In genomic region chr16:4488486-4488967, GRCh38 we compare ENCODE assay signal across 12 cellular contexts. TPM values are rescaled to one million over a fixed set of nuclear protein-coding genes. Genes with fewer than 3 reads are reported as not detected.
DNase-seq lines count a peak whose midpoint lies in the region; ATAC-seq and TF ChIP-seq lines count a peak whose summit lies in the region.
"Had no signal": no experiment of that assay in that cellular context is flagged by ENCODE, and none has a peak within 500 bp of the region (broad histone marks: within the 10 kb centered on the region; RNA-seq: fewer than 3 reads in every experiment).

No MANE protein-coding gene starts in this region.

- H3K9me3 ChIP-seq in CD4-positive, alpha-beta T cell (ENCODE audit: control insufficient read depth, low read length), result no peaks in the 10 kb centered on the region
- H3K9me3 ChIP-seq: body of pancreas, MG63, tibial artery had no signal

- peaks cover 72% of the 10 kb centered on the region for H3K36me3 Mint-ChIP-seq in CD4-positive, alpha-beta T cell (ENCODE audit: low read depth)
- peaks cover 46% of the 10 kb centered on the region for H3K36me3 Mint-ChIP-seq in central memory CD8-positive, alpha-beta T cell (ENCODE audit: insufficient read depth)
- peaks cover 16% of the 10 kb centered on the region for H3K36me3 Mint-ChIP-seq in nephron (ENCODE audit: low read depth)
- H3K36me3 Mint-ChIP-seq in glutamatergic neuron (ENCODE audit: unreplicated experiment), result peaks cover 5% of the 10 kb centered on the region

- peak overlapping the region; percentile 73 for H3K27ac ChIP-seq in CD4-positive, alpha-beta T cell (ENCODE audit: low read depth, low read length)
- H3K27ac ChIP-seq in RWPE1, result peak overlapping the region; percentile 60; the same call in 1 of the 2 replicates
- H3K27ac ChIP-seq: tibial artery had no signal

- H3K27me3 Mint-ChIP-seq in CD4-positive, alpha-beta T cell, result no peaks in the 10 kb centered on the region
- H3K27me3 Mint-ChIP-seq in central memory CD8-positive, alpha-beta T cell, result no peaks in the 10 kb centered on the region
- H3K27me3 Mint-ChIP-seq in nephron (ENCODE audit: low read depth) (no peaks in the 10 kb centered on the region), glutamatergic neuron (ENCODE audit: unreplicated experiment) (peaks cover 7% of the 10 kb centered on the region)
- H3K27me3 Mint-ChIP-seq: activated B cell treated with CpG ODN at 0.5 μM for 24 hours had no signal

- no peaks in the 10 kb centered on the region for H3K9me3 Mint-ChIP-seq in CD4-positive, alpha-beta T cell
- H3K9me3 Mint-ChIP-seq in central memory CD8-positive, alpha-beta T cell, result no peaks in the 10 kb centered on the region
- no peaks in the 10 kb centered on the region for H3K9me3 Mint-ChIP-seq in nephron
- H3K9me3 Mint-ChIP-seq in glutamatergic neuron (ENCODE audit: unreplicated experiment), result peaks cover 3% of the 10 kb centered on the region
- H3K9me3 Mint-ChIP-seq: activated B cell treated with CpG ODN at 0.5 μM for 24 hours had no signal

- peak; percentile 83 for ATAC-seq in CD4-positive, alpha-beta T cell (ENCODE audit: poor library complexity)
- peak; percentile 86 for ATAC-seq in central memory CD8-positive, alpha-beta T cell (replicated peaks; ENCODE audit: extremely low read depth, poor library complexity, severe bottlenecking)

- H3K4me3 Mint-ChIP-seq in CD4-positive, alpha-beta T cell, result peak overlapping the region; percentile 73
- peak overlapping the region; percentile 57 for H3K4me3 Mint-ChIP-seq in central memory CD8-positive, alpha-beta T cell
- H3K4me3 Mint-ChIP-seq in nephron, result no peak overlapping the region
- H3K4me3 Mint-ChIP-seq in glutamatergic neuron (ENCODE audit: unreplicated experiment), result no peak overlapping the region
- H3K4me3 Mint-ChIP-seq: activated B cell treated with CpG ODN at 0.5 μM for 24 hours had no signal

- TF ChIP-seq CTCF in CD4-positive, alpha-beta T cell (IDR thresholded peaks at IDR 0.05), result no peak
- TF ChIP-seq CTCF in RWPE1 (conservative IDR thresholded peaks at IDR 0.05; ENCODE audit: low read depth) (no peak), nephron (IDR thresholded peaks at IDR 0.05; ENCODE audit: unreplicated experiment in 3 of 3) (no peak), glutamatergic neuron (IDR thresholded peaks at IDR 0.05; ENCODE audit: partially characterized antibody, unreplicated experiment) (no peak)

- peaks cover 65% of the 10 kb centered on the region for H3K4me1 Mint-ChIP-seq in CD4-positive, alpha-beta T cell (ENCODE audit: low read depth)
- peaks cover 54% of the 10 kb centered on the region for H3K4me1 Mint-ChIP-seq in central memory CD8-positive, alpha-beta T cell
- H3K4me1 Mint-ChIP-seq in nephron, result peaks cover 6% of the 10 kb centered on the region
- no peaks in the 10 kb centered on the region for H3K4me1 Mint-ChIP-seq in glutamatergic neuron (ENCODE audit: low read depth, unreplicated experiment)

- DNase-seq in CD4-positive, alpha-beta T cell, result peak in 1 of 10 experiments; percentile 45
- DNase-seq in RWPE1 (ENCODE audit: low spot score), result no peak
- peak in 1 of 2 donors; percentile 29 for DNase-seq in central memory CD8-positive, alpha-beta T cell (ENCODE audit: low spot score in 2 of 2)
- no peak for DNase-seq in HPDE6-E6E7 (ENCODE audit: extremely low spot score)
- DNase-seq in glutamatergic neuron, result no peak
- DNase-seq in effector CD4-positive, alpha-beta T cell, result no peak
- no peak for DNase-seq in activated gamma-delta T cell treated with Interleukin-2 at 50 U/mL for 16 hours
- DNase-seq: activated B cell treated with CpG ODN at 0.5 μM for 24 hours, MG63, tibial artery had no signal

- no peaks in the 10 kb centered on the region for H3K27me3 ChIP-seq in CD4-positive, alpha-beta T cell (ENCODE audit: control insufficient read depth, insufficient read depth, low read length)
- H3K27me3 ChIP-seq: body of pancreas, MG63, tibial artery had no signal

- intact Hi-C loops in CD4-positive, alpha-beta T cell (cut with DNase I, micrococcal nuclease), result loop anchor here in 1 of 2 experiments (1.0 kb wide), 2 partner anchors 12 to 17 kb away; partner anchors contain the start of gene HMOX2

- POLR2A ChIA-PET in CD4-positive, alpha-beta T cell (lab: Charles Lee), result interaction anchor here (0.6 to 5.7 kb wide), 4 partner anchors 12 to 22 kb away, joined by 3 to 86 read pairs (median 74); partner anchors contain the start of genes HMOX2 and NMRAL1
- POLR2A ChIA-PET in RWPE1 (lab: Yijun Ruan, JAX; ENCODE audit: low non-redundant PET), result interaction anchor here (0.6 kb wide), 1 partner anchor 74 kb away, joined by 3 read pairs; no protein-coding TSS in a partner anchor

- H3K27ac Mint-ChIP-seq in CD4-positive, alpha-beta T cell, result peak overlapping the region; percentile 91
- H3K27ac Mint-ChIP-seq in central memory CD8-positive, alpha-beta T cell (ENCODE audit: low read depth), result peak overlapping the region; percentile 79
- H3K27ac Mint-ChIP-seq in nephron, result peak overlapping the region; percentile 43 to 83 (median 73)
- H3K27ac Mint-ChIP-seq in glutamatergic neuron (ENCODE audit: unreplicated experiment), result no peak overlapping the region
- H3K27ac Mint-ChIP-seq: activated B cell treated with CpG ODN at 0.5 μM for 24 hours had no signal

- CTCF ChIA-PET in CD4-positive, alpha-beta T cell (lab: Charles Lee), result interaction anchor here (0.6 to 2.4 kb wide), 7 partner anchors 10 to 206 kb away, joined by 3 to 12 read pairs (median 5); partner anchors contain the start of gene HMOX2
- CTCF ChIA-PET in RWPE1 (lab: Yijun Ruan, JAX), result no interaction called here

RNA-seq across cellular contexts. Expression of gene HMOX2, which starts 12.3 kb away (rescaled TPM):
- 10 to 100 TPM; 63.4 to 66.4 TPM for total RNA-seq in CD4-positive, alpha-beta T cell
- total RNA-seq in glutamatergic neuron (ENCODE audit: unreplicated experiment), result 76.0 TPM

RNA-seq across cellular contexts. Expression of gene NMRAL1, which starts 14.1 kb away (rescaled TPM):
- 10 to 100 TPM; 28.6 to 29.5 TPM for total RNA-seq in CD4-positive, alpha-beta T cell
- total RNA-seq in glutamatergic neuron (ENCODE audit: unreplicated experiment), result 38.3 TPM

RNA-seq across cellular contexts. Expression of gene CDIP1, which starts 50.0 kb away (rescaled TPM):
- total RNA-seq in CD4-positive, alpha-beta T cell, result 10 to 100 TPM; 19.5 to 22.4 TPM
- 51.6 TPM for total RNA-seq in glutamatergic neuron (ENCODE audit: unreplicated experiment)

Comparison
In these comparisons a context has a peak if more than half of its experiments do, and no peak if none do; other contexts are left out.
1. H3K4me3 Mint-ChIP-seq: peak in CD4-positive, alpha-beta T cell (single experiment) and central memory CD8-positive, alpha-beta T cell (single experiment); none in nephron (0 of 3) and glutamatergic neuron (single experiment).